Comparison of ENCODE assay signal across 17 cellular contexts in genomic region chr11:37509471-37509870, GRCh38.
"Had no signal": no experiment of that assay in that cellular context is flagged by ENCODE, and none has a peak within 500 bp of the region (broad histone marks: within the 10 kb centered on the region; RNA-seq: fewer than 3 reads in every experiment).

No MANE protein-coding gene starts in this region.

- DNase-seq: colonic mucosa; dermis blood vessel endothelial cell; erythroblast; foreskin melanocyte; head of caudate nucleus; natural killer cell; ovary; right cardiac atrium; small intestine; stimulated activated CD4-positive, alpha-beta T cell treated with anti-CD3 and anti-CD28 coated beads, Interleukin-2, amount 100 ng/mL, for 48 hours; stimulated activated naive CD8-positive, alpha-beta T cell treated with anti-CD3 and anti-CD28 coated beads, Interleukin-15, Interleukin-2, amounts not matched to agents 100 U/mL and 50 U/mL, for 24 hours; thyroid gland; uterus had no signal

- H3K36me3 Mint-ChIP-seq: natural killer cell had no signal

- FAIRE-seq: small intestine had no signal

- H3K4me3 Mint-ChIP-seq: natural killer cell, neural crest cell, type B pancreatic cell had no signal

- H3K27me3 Mint-ChIP-seq: type B pancreatic cell had no signal

- H3K27ac Mint-ChIP-seq: natural killer cell, type B pancreatic cell had no signal

- H3K4me3 ChIP-seq: colonic mucosa, hepatocyte, ovary, suprapubic skin, thyroid gland, uterus had no signal
